In genomic region chr17:74646231-74646630, GRCh38 we compare ENCODE assay signal across 10 cellular contexts. TPM values are rescaled to one million over a fixed set of nuclear protein-coding genes. Genes with fewer than 3 reads are reported as not detected.
DNase-seq lines count a peak whose midpoint lies in the region; ATAC-seq and TF ChIP-seq lines count a peak whose summit lies in the region.
"Had no signal": no experiment of that assay in that cellular context is flagged by ENCODE, and none has a peak within 500 bp of the region (broad histone marks: within the 10 kb centered on the region; RNA-seq: fewer than 3 reads in every experiment).

No MANE protein-coding gene starts in this region.

- H3K4me2 ChIP-seq in DOHH2 (ENCODE audit: low read length) (no peak overlapping the region), mesenchymal stem cell (ENCODE audit: low read length, poor library complexity, severe bottlenecking) (no peak overlapping the region)

- no peaks in the 10 kb centered on the region for H3K4me1 ChIP-seq in DOHH2 (ENCODE audit: control insufficient read depth, low read length)
- no peaks in the 10 kb centered on the region for H3K4me1 ChIP-seq in liver (ENCODE audit: control insufficient read depth in 4 of 4, insufficient read depth in 4 of 4, low read length in 3 of 4)
- no peaks in the 10 kb centered on the region for H3K4me1 ChIP-seq in mesenchymal stem cell (ENCODE audit: control insufficient read depth, insufficient read depth, low read depth, low read length)

- H3F3A ChIP-seq in DOHH2 (ENCODE audit: control insufficient read depth, insufficient read depth) = no peaks in the 10 kb centered on the region

- TF ChIP-seq CTCF in DOHH2 (IDR thresholded peaks at IDR 0.05; ENCODE audit: low read depth, low read length, poor library complexity, severe bottlenecking) = peak; percentile 50
- peak; percentile 9 for TF ChIP-seq CTCF in liver (IDR thresholded peaks at IDR 0.05; ENCODE audit: low read depth, low read length, missing input control)

- TF ChIP-seq EP300 in Ishikawa (IDR thresholded peaks at IDR 0.05; ENCODE audit: borderline replicate concordance) = no peak

- H3K27me3 ChIP-seq in DOHH2 (ENCODE audit: control insufficient read depth, low read length) = peaks cover 36% of the 10 kb centered on the region
- peaks cover 0 to 20% (median 3%) of the 10 kb centered on the region in 4 donors for H3K27me3 ChIP-seq in liver (ENCODE audit: control insufficient read depth in 4 of 4, insufficient read depth in 4 of 4, low read length in 3 of 4)
- H3K27me3 ChIP-seq in mesenchymal stem cell (ENCODE audit: control insufficient read depth in 1 of 2, insufficient read depth in 1 of 2, low read length in 2 of 2) = peaks cover 33 to 76% of the 10 kb centered on the region in 2 experiments

- no peak overlapping the region for H2AK5ac ChIP-seq in mesenchymal stem cell (ENCODE audit: low read length, severe bottlenecking)

- TF ChIP-seq RAD21 in Ishikawa (IDR thresholded peaks at IDR 0.05; ENCODE audit: low read depth) (peak; percentile 31; the same call in 1 of the 2 replicates), liver (IDR thresholded peaks at IDR 0.05) (peak in 1 of 2 donors; percentile 40)

- DNase-seq in SW480 (ENCODE audit: low spot score) = peak; percentile 39
- no peak for DNase-seq in mesenchymal stem cell
- no peak for DNase-seq in amygdala (lab: John Stamatoyannopoulos, UW)
- DNase-seq in activated naive CD4-positive, alpha-beta T cell treated with Interleukin-2 at 50 U/mL for 16 hours = no peak

- H2BK5ac ChIP-seq in mesenchymal stem cell (ENCODE audit: low read depth, low read length, poor library complexity, severe bottlenecking) = no peak overlapping the region

- no peak overlapping the region for H2AFZ ChIP-seq in mesenchymal stem cell (ENCODE audit: low read depth, low read length)

- H2BK120ac ChIP-seq in mesenchymal stem cell (ENCODE audit: low read depth, low read length) = no peak overlapping the region

- H4K8ac ChIP-seq in mesenchymal stem cell (ENCODE audit: low read length) = no peak overlapping the region

- no peak overlapping the region for H3K4me3 ChIP-seq in DOHH2 (ENCODE audit: low read length)
- H3K4me3 ChIP-seq in liver (ENCODE audit: low read depth in 1 of 3, low read length in 3 of 3) = no peak overlapping the region
- no peak overlapping the region for H3K4me3 ChIP-seq in mesenchymal stem cell (ENCODE audit: insufficient read depth in 1 of 2, low read depth in 1 of 2, low read length in 2 of 2)

- H3K18ac ChIP-seq in mesenchymal stem cell (ENCODE audit: low read depth in 1 of 2, low read length in 2 of 2) = no peak overlapping the region

- no peaks in the 10 kb centered on the region for H3K9me2 ChIP-seq in DOHH2 (replicated peaks; ENCODE audit: control insufficient read depth, low read length)

- H3K23ac ChIP-seq in mesenchymal stem cell (ENCODE audit: low read length in 2 of 2) = no peak overlapping the region

- no peaks in the 10 kb centered on the region for H3K79me2 ChIP-seq in DOHH2 (ENCODE audit: control insufficient read depth, low read length)

- H4K91ac ChIP-seq in mesenchymal stem cell (ENCODE audit: low read length) = no peak overlapping the region

- H3K79me1 ChIP-seq in mesenchymal stem cell (replicated peaks; ENCODE audit: low read length, poor library complexity, severe bottlenecking) = no peaks in the 10 kb centered on the region

- no peak overlapping the region for H3K14ac ChIP-seq in mesenchymal stem cell (ENCODE audit: low read length in 2 of 2)

- H3K9me3 ChIP-seq in DOHH2 (ENCODE audit: control insufficient read depth, insufficient read depth, low read length) (no peaks in the 10 kb centered on the region), liver (ENCODE audit: control insufficient read depth in 4 of 4, low read length in 3 of 4) (no peaks in the 10 kb centered on the region), mesenchymal stem cell (ENCODE audit: control insufficient read depth, low read length) (no peaks in the 10 kb centered on the region)

- no peak for ATAC-seq in HG03108 (IDR thresholded peaks at IDR 0.05; ENCODE audit: unreplicated experiment)
- ATAC-seq: activated T-helper 17 cell treated with anti-CD3 and anti-CD28 coated beads, Interleukin-2, amount 50 U/mL, for 72 hours had no signal

- WGBS in liver = 66% methylated on average over 3 of the region's 3 CpGs
- WGBS in mesenchymal stem cell = 65% methylated on average over 3 of the region's 3 CpGs

- H2BK12ac ChIP-seq in mesenchymal stem cell (ENCODE audit: low read length in 2 of 2) = no peak overlapping the region

- H3K4ac ChIP-seq in mesenchymal stem cell (ENCODE audit: low read depth in 1 of 2, low read length in 2 of 2) = no peak overlapping the region

- H3K36me3 ChIP-seq in DOHH2 (ENCODE audit: control insufficient read depth, low read length) = no peaks in the 10 kb centered on the region
- H3K36me3 ChIP-seq in liver (ENCODE audit: control insufficient read depth in 4 of 4, insufficient read depth in 3 of 4, low read depth in 1 of 4, low read length in 3 of 4) = no peaks in the 10 kb centered on the region
- H3K36me3 ChIP-seq in mesenchymal stem cell (ENCODE audit: control insufficient read depth in 1 of 2, insufficient read depth in 2 of 2, low read depth in 1 of 2, low read length in 2 of 2) = no peaks in the 10 kb centered on the region

- no peaks in the 10 kb centered on the region for H4K20me1 ChIP-seq in DOHH2 (ENCODE audit: control insufficient read depth, insufficient read depth, low read depth, low read length)

- H3K27ac ChIP-seq in DOHH2 (ENCODE audit: low read depth, low read length) (no peak overlapping the region), liver (ENCODE audit: low read depth in 1 of 2, low read length in 2 of 2) (no peak overlapping the region), mesenchymal stem cell (ENCODE audit: low read length, poor library complexity, severe bottlenecking) (no peak overlapping the region)

- no peak overlapping the region for H2BK15ac ChIP-seq in mesenchymal stem cell (ENCODE audit: low read depth, poor library complexity, severe bottlenecking)

- H3K9ac ChIP-seq in liver (ENCODE audit: low read depth in 1 of 2, low read length in 2 of 2) (no peak overlapping the region), mesenchymal stem cell (ENCODE audit: low read length) (no peak overlapping the region)

TF ChIP-seq in Ishikawa, 13 proteins besides CTCF, POLR2A, EP300 and RAD21:
- TF ChIP-seq TEAD4 (IDR thresholded peaks at IDR 0.05) (no peak), YY1 (IDR thresholded peaks at IDR 0.05; ENCODE audit: low read depth) (no peak), CREB1 (IDR thresholded peaks at IDR 0.05; ENCODE audit: low read depth) (no peak), FOXM1 (IDR thresholded peaks at IDR 0.05; ENCODE audit: borderline replicate concordance, low read depth) (no peak), USF1 (IDR thresholded peaks at IDR 0.05) (no peak)

TF ChIP-seq in liver, 16 proteins besides CTCF, POLR2A, EP300 and RAD21:
- TF ChIP-seq TAF1 (conservative IDR thresholded peaks at IDR 0.05) (no peak), YY1 (IDR thresholded peaks at IDR 0.05) (no peak), MAX (IDR thresholded peaks at IDR 0.05) (no peak), FOXA1 (IDR thresholded peaks at IDR 0.05) (no peak)
TF ChIP-seq in liver: peak in this region for 0.

RNA-seq across cellular contexts. Expression of gene CD300E, which starts 22.7 kb away (rescaled TPM):
- under 1 TPM; 0.47 to 0.75 TPM for total RNA-seq in liver
- polyA plus RNA-seq in liver = under 1 TPM; 0.07 to 0.21 TPM
- polyA plus RNA-seq in mesenchymal stem cell (2013, experiment 1 of 2) = not detected
- not detected for polyA plus RNA-seq in mesenchymal stem cell (2013, experiment 2 of 2)
- total RNA-seq: activated T-helper 17 cell treated with anti-CD3 and anti-CD28 coated beads, Interleukin-2, amount 50 U/mL, for 72 hours; LHCN-M2 had no signal

RNA-seq across cellular contexts. Expression of gene CD300LD, which starts 54.1 kb away (rescaled TPM):
- total RNA-seq in liver = under 1 TPM in 1 of 2 donors, not detected in 1; 0.08 TPM
- polyA plus RNA-seq in liver = not detected
- not detected for polyA plus RNA-seq in mesenchymal stem cell (2013, experiment 1 of 2)
- not detected for polyA plus RNA-seq in mesenchymal stem cell (2013, experiment 2 of 2)
- total RNA-seq: activated T-helper 17 cell treated with anti-CD3 and anti-CD28 coated beads, Interleukin-2, amount 50 U/mL, for 72 hours; LHCN-M2 had no signal
